ENCODE assay signal across 1 cellular context in the genomic region with DNA sequence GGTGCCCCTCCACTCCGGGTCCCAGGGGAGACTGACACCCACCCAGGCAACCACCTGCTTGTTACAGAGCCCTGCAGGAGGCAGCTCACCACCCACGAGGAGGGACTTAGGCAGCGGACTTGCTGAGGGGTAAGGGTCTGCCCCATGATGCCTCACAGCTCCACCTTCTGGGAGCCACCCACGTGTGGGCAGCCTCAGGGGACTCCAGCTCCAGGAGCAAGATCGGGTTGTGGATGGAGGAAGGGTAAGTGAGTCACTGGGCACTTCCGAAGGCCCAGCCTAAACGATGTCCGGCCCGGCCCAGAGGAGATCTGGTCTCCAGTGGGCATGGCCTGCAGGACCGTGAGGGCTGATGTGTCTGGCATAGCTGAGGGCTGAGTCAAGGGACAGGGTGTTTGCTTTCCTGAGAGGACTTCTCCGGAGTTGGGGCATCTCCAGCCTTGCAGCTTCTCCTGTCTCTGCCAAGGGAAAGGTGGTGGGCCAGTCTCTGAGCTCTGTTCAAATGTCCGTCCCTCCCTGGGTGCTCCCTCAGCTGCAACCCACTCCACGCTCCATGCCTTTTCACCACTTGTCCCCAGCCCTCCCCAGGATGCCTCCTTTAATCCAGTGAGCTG.
TF ChIP-seq lines count a peak whose summit lies in the region.

No MANE protein-coding gene starts in this region.

TF ChIP-seq in HepG2, 621 proteins besides CTCF, POLR2A, EP300 and RAD21 (continued from another document):
- TF ChIP-seq FOXK1 (CRISPR knock-in tag; IDR thresholded peaks at IDR 0.05; ENCODE audit: borderline replicate concordance, low read depth) = no peak
- TF ChIP-seq, protein P1, sequence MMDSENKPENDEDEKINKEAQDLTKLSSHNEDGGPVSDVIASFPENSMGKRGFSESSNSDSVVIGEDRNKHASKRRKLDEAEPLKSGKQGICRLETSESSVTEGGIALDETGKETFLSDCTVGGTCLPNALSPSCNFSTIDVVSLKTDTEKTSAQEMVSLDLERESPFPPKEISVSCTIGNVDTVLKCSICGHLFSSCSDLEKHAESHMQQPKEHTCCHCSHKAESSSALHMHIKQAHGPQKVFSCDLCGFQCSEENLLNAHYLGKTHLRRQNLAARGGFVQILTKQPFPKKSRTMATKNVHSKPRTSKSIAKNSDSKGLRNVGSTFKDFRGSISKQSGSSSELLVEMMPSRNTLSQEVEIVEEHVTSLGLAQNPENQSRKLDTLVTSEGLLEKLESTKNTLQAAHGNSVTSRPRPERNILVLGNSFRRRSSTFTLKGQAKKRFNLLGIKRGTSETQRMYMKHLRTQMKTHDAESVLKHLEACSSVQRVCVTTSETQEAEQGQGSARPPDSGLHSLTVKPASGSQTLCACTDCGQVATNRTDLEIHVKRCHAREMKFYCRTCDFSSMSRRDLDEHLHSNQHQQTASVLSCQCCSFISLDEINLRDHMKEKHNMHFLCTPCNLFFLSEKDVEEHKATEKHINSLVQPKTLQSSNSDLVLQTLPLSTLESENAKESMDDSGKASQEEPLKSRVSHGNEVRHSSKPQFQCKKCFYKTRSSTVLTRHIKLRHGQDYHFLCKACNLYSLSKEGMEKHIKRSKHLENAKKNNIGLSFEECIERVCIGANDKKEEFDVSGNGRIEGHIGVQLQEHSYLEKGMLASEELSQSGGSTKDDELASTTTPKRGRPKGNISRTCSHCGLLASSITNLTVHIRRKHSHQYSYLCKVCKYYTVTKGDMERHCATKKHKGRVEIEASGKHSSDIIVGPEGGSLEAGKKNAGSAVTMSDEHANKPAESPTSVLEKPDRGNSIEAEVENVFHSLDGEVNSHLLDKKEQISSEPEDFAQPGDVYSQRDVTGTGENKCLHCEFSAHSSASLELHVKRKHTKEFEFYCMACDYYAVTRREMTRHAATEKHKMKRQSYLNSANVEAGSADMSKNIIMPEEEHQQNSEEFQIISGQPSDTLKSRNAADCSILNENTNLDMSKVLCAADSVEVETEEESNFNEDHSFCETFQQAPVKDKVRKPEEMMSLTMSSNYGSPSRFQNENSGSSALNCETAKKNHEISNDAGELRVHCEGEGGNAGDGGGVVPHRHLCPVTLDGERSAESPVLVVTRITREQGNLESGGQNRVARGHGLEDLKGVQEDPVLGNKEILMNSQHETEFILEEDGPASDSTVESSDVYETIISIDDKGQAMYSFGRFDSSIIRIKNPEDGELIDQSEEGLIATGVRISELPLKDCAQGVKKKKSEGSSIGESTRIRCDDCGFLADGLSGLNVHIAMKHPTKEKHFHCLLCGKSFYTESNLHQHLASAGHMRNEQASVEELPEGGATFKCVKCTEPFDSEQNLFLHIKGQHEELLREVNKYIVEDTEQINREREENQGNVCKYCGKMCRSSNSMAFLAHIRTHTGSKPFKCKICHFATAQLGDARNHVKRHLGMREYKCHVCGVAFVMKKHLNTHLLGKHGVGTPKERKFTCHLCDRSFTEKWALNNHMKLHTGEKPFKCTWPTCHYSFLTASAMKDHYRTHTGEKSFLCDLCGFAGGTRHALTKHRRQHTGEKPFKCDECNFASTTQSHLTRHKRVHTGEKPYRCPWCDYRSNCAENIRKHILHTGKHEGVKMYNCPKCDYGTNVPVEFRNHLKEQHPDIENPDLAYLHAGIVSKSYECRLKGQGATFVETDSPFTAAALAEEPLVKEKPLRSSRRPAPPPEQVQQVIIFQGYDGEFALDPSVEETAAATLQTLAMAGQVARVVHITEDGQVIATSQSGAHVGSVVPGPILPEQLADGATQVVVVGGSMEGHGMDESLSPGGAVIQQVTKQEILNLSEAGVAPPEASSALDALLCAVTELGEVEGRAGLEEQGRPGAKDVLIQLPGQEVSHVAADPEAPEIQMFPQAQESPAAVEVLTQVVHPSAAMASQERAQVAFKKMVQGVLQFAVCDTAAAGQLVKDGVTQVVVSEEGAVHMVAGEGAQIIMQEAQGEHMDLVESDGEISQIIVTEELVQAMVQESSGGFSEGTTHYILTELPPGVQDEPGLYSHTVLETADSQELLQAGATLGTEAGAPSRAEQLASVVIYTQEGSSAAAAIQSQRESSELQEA (CRISPR knock-in tag; IDR thresholded peaks at IDR 0.05; ENCODE audit: not compliant biosample characterization) = peak; percentile 13
TF ChIP-seq in HepG2: peak in this region for 5.
